ENCODE assay signal across 11 cellular contexts in the genomic region with DNA sequence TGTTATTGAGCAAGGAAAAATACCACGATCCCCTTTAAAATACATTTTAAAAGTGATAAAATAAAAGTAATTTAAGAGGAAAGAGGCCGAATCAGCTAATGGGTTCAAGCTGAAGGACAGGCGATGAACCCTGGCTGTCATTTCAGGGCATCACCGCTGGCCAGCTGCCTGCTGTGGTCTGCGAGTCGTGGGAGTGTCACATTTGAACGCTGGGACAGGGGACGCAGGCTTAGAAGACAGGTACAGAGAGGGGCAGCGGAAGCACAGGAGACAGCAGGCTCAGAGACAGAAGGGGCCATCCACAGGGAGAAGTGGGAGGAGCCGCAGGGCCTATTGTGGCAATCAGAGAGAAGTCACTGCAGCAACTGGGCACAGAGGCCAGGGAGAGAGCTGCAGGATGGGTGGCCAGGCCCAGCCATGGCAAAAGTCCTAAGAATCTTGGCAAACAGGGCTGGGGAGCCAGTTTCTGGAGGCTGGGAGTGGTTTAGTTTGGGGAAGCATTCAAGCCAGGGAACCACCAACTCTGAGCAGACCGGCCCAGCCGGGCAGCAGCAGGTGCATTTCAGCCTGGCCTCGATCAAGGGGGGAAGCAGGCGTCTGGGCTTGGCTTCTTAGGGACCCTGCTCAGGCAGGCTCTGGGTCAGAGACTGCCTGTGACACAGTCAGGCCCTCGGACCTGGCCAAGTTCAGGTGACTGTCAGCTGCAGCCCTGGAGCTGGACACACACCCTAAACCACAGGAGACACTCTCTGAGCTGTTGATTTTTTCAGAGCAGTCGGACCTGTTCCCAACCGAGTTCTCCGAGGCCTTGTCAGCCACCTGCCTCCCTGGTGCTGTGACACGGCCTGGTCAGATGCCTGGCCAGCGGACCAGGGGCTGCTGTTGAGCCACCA. TPM values are rescaled to one million over a fixed set of nuclear protein-coding genes. Genes with fewer than 3 reads are reported as not detected.
DNase-seq lines count a peak whose midpoint lies in the region; ATAC-seq and TF ChIP-seq lines count a peak whose summit lies in the region.
"Had no signal": no experiment of that assay in that cellular context is flagged by ENCODE, and none has a peak within 500 bp of the region (broad histone marks: within the 10 kb centered on the region; RNA-seq: fewer than 3 reads in every experiment).

No MANE protein-coding gene starts in this region.

- H3K27ac ChIP-seq in coronary artery (peak overlapping the region in 1 of 2 donors; percentile 84), lower lobe of right lung (peak overlapping the region; percentile 84)

- H3K27me3 ChIP-seq in lower lobe of right lung (ENCODE audit: low read depth) = no peaks in the 10 kb centered on the region
- H3K27me3 ChIP-seq: MG63 had no signal

- no peak for TF ChIP-seq CTCF in HFFc6 (IDR thresholded peaks at IDR 0.05)
- no peak for TF ChIP-seq CTCF in coronary artery (IDR thresholded peaks at IDR 0.05)
- no peak for TF ChIP-seq CTCF in lower lobe of right lung (IDR thresholded peaks at IDR 0.05)

- H3K4me3 Mint-ChIP-seq in HFFc6 = no peak overlapping the region
- H3K4me3 Mint-ChIP-seq in stimulated activated effector memory CD8-positive, alpha-beta T cell treated with anti-CD3 and anti-CD28 coated beads, Interleukin-12 subunit alpha, Interleukin-12 subunit beta, amount 100 ng/mL, for 72 hours = no peak overlapping the region

- H3K4me3 ChIP-seq in coronary artery (peak overlapping the region; percentile 25), lower lobe of right lung (no peak overlapping the region)
- H3K4me3 ChIP-seq: MG63 had no signal

- ATAC-seq in lower lobe of right lung (peak; percentile 24 to 52), HG02610 (IDR thresholded peaks at IDR 0.05; ENCODE audit: unreplicated experiment) (no peak), GM18867 (IDR thresholded peaks at IDR 0.05; ENCODE audit: unreplicated experiment) (no peak)
- ATAC-seq in stimulated activated effector memory CD8-positive, alpha-beta T cell treated with anti-CD3 and anti-CD28 coated beads, Interleukin-12 subunit alpha, Interleukin-12 subunit beta, amount 100 ng/mL, for 72 hours = no peak

- peaks cover 3% of the 10 kb centered on the region; the same call in 1 of the 2 replicates for H3K27me3 Mint-ChIP-seq in HFFc6 (ENCODE audit: insufficient read depth)

- H3K27ac Mint-ChIP-seq in HFFc6 = peak overlapping the region; percentile 69; the same call in 1 of the 2 replicates
- H3K27ac Mint-ChIP-seq in stimulated activated effector memory CD8-positive, alpha-beta T cell treated with anti-CD3 and anti-CD28 coated beads, Interleukin-12 subunit alpha, Interleukin-12 subunit beta, amount 100 ng/mL, for 72 hours = peak overlapping the region; percentile 45

- DNase-seq in HFFc6 (no peak), coronary artery (ENCODE audit: low spot score) (no peak), lower lobe of right lung (peak; percentile 52), D341Med (ENCODE audit: low spot score) (no peak)
- DNase-seq in stimulated activated effector memory CD8-positive, alpha-beta T cell treated with anti-CD3 and anti-CD28 coated beads, Interleukin-12 subunit alpha, Interleukin-12 subunit beta, amount 100 ng/mL, for 72 hours (ENCODE audit: low spot score in 2 of 2) = no peak
- no peak for DNase-seq in activated naive CD4-positive, alpha-beta T cell treated with anti-CD3 and anti-CD28 coated beads, Interleukin-2, amount 50 U/mL, for 16 hours
- DNase-seq: activated effector memory CD4-positive, alpha-beta T cell treated with Interleukin-2 at 50 U/mL for 16 hours; Calu3; MG63 had no signal

- peaks cover 38% of the 10 kb centered on the region for H3K4me1 Mint-ChIP-seq in HFFc6 (ENCODE audit: low read depth)
- H3K4me1 Mint-ChIP-seq in stimulated activated effector memory CD8-positive, alpha-beta T cell treated with anti-CD3 and anti-CD28 coated beads, Interleukin-12 subunit alpha, Interleukin-12 subunit beta, amount 100 ng/mL, for 72 hours = peaks cover 44% of the 10 kb centered on the region

- no peaks in the 10 kb centered on the region for H3K9me3 ChIP-seq in lower lobe of right lung
- H3K9me3 ChIP-seq: MG63 had no signal

- no peaks in the 10 kb centered on the region; the same call in 1 of the 2 replicates for H3K36me3 Mint-ChIP-seq in HFFc6 (ENCODE audit: low read depth)
- peaks cover 68% of the 10 kb centered on the region for H3K36me3 Mint-ChIP-seq in stimulated activated effector memory CD8-positive, alpha-beta T cell treated with anti-CD3 and anti-CD28 coated beads, Interleukin-12 subunit alpha, Interleukin-12 subunit beta, amount 100 ng/mL, for 72 hours

- H3K36me3 ChIP-seq in lower lobe of right lung = peaks cover 33% of the 10 kb centered on the region

- H3K4me1 ChIP-seq in lower lobe of right lung = peaks cover 54% of the 10 kb centered on the region

- no peaks in the 10 kb centered on the region for H3K9me3 Mint-ChIP-seq in HFFc6
- H3K9me3 Mint-ChIP-seq in stimulated activated effector memory CD8-positive, alpha-beta T cell treated with anti-CD3 and anti-CD28 coated beads, Interleukin-12 subunit alpha, Interleukin-12 subunit beta, amount 100 ng/mL, for 72 hours = no peaks in the 10 kb centered on the region

- intact Hi-C loops in lower lobe of right lung (cut with DNase I) = no loop called here

RNA-seq across cellular contexts. Expression of gene SH3GL1, which starts 11.9 kb away (rescaled TPM):
- total RNA-seq in HFFc6 (2021; fragmentation: NEBNext Ultra II Directional; extraction: Animal tissue kit (Norgen Biotek cat#: 25700)) = 100 to 1,000 TPM; 102 to 126 (median 110) TPM
- 44.3 TPM for total RNA-seq in lower lobe of right lung

RNA-seq across cellular contexts. Expression of gene CHAF1A, which starts 14.0 kb away (rescaled TPM):
- 10 to 100 TPM; 18.3 to 26.3 (median 24.4) TPM for total RNA-seq in HFFc6 (2021; fragmentation: NEBNext Ultra II Directional; extraction: Animal tissue kit (Norgen Biotek cat#: 25700))
- total RNA-seq in lower lobe of right lung = 7.2 TPM

RNA-seq across cellular contexts. Expression of gene MPND, which starts 45.1 kb away (rescaled TPM):
- total RNA-seq in HFFc6 (2021; fragmentation: NEBNext Ultra II Directional; extraction: Animal tissue kit (Norgen Biotek cat#: 25700)) = 10 to 100 TPM; 11.7 to 15.0 (median 12.1) TPM
- 41.2 TPM for total RNA-seq in lower lobe of right lung

RNA-seq across cellular contexts. Expression of gene STAP2, which starts 49.8 kb away (rescaled TPM):
- total RNA-seq in HFFc6 (2021; fragmentation: NEBNext Ultra II Directional; extraction: Animal tissue kit (Norgen Biotek cat#: 25700)) = 1 to 10 TPM in 4 of 6 experiments, under 1 TPM in 2; 0.24 to 2.7 (median 1.9) TPM
- total RNA-seq in lower lobe of right lung = 11.8 TPM

Comparison
In these comparisons a context has a peak if more than half of its experiments do, and no peak if none do; other contexts are left out.
1. ATAC-seq: peak in lower lobe of right lung (2 of 2); none in stimulated activated effector memory CD8-positive, alpha-beta T cell treated with anti-CD3 and anti-CD28 coated beads, Interleukin-12 subunit alpha, Interleukin-12 subunit beta, amount 100 ng/mL, for 72 hours (single experiment), HG02610 (single experiment) and GM18867 (single experiment).